8 cellular contexts compared by ENCODE assay signal in the genomic region with DNA sequence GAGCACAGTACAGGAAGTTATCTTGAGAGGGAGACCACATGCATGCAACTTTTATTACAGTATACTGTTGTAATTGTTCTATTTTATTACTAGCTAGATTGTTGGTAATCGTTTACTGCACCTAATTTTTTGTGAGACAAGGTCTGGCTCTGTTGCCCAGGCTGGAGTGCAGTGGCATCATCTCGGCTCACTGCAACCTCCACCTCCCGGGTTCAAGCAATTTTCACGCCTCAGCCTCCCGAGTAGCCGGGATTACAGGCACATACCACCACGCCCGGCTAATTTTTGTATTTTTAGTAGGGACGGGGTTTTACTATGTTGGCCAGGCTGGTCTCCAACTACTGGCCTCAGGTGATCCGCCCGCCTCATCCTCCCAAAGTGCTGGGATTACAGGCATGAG. TPM values are rescaled to one million over a fixed set of nuclear protein-coding genes. Genes with fewer than 3 reads are reported as not detected.
DNase-seq lines count a peak whose midpoint lies in the region; ATAC-seq and TF ChIP-seq lines count a peak whose summit lies in the region.
"Not testable (repeated sequence)": the region's sequence is repeated elsewhere in the genome, so short reads cannot be mapped to it uniquely, and the experiment has no call there.

No MANE protein-coding gene starts in this region.

- H2AFZ ChIP-seq in SK-N-SH (ENCODE audit: low read depth), result not testable (repeated sequence)

- H4K20me1 ChIP-seq in SK-N-SH (ENCODE audit: insufficient read depth), result peaks cover 25% of the 10 kb centered on the region

- peak overlapping the region in 1 of 2 experiments; percentile 83; a peak in 1 of 4 replicates for H3K27ac ChIP-seq in SK-N-SH (ENCODE audit: low read depth in 2 of 2, low read length in 1 of 2)
- H3K27ac ChIP-seq in iPS-18a (ENCODE audit: low read length), result not testable (repeated sequence)

- 22% methylated on average over 11 of the region's 11 CpGs for WGBS in SK-N-SH (ENCODE audit: low lambda C conversion rate)

- peak overlapping the region; percentile 91 for H3K9ac ChIP-seq in SK-N-SH
- peak overlapping the region; percentile 100 for H3K9ac ChIP-seq in iPS-18a (ENCODE audit: low read length)

- peak overlapping the region; percentile 97 for H3K4me3 Mint-ChIP-seq in HFFc6
- peak overlapping the region; percentile 96 for H3K4me3 Mint-ChIP-seq in activated naive CD8-positive, alpha-beta T cell
- H3K4me3 Mint-ChIP-seq in endothelial cell (ENCODE audit: unreplicated experiment), result peak overlapping the region; percentile 99
- H3K4me3 Mint-ChIP-seq in neural crest cell, result peak overlapping the region; percentile 99
- peak overlapping the region; percentile 82 to 90 for H3K4me3 Mint-ChIP-seq in stimulated activated naive CD8-positive, alpha-beta T cell treated with anti-CD3 and anti-CD28 coated beads, Interleukin-15, amount 100 ng/mL, for 72 hours

- DNase-seq in AG10803 (ENCODE audit: low read depth); HFFc6; SK-N-SH; endothelial cell (ENCODE audit: low spot score); neural crest cell (ENCODE audit: low read depth, low spot score); stimulated activated naive CD8-positive, alpha-beta T cell treated with anti-CD3 and anti-CD28 coated beads, Interleukin-15, amount 100 ng/mL, for 72 hours: not testable (repeated sequence)

- H3K4me1 ChIP-seq in SK-N-SH (ENCODE audit: control insufficient read depth in 1 of 2, insufficient read depth in 2 of 2, low read depth in 1 of 2, low read length in 1 of 2), result peaks cover 0 to 12% of the 10 kb centered on the region in 2 experiments; a peak in 1 of 4 replicates
- peaks cover 20% of the 10 kb centered on the region for H3K4me1 ChIP-seq in iPS-18a (ENCODE audit: control insufficient read depth, low read depth, low read length)

- H3K4me2 ChIP-seq in SK-N-SH, result peak overlapping the region; percentile 85

- H3K9me3 Mint-ChIP-seq in HFFc6; activated naive CD8-positive, alpha-beta T cell (ENCODE audit: low read depth); endothelial cell (ENCODE audit: unreplicated experiment); neural crest cell; stimulated activated naive CD8-positive, alpha-beta T cell treated with anti-CD3 and anti-CD28 coated beads, Interleukin-15, amount 100 ng/mL, for 72 hours: not testable (repeated sequence)

- H3K36me3 Mint-ChIP-seq in HFFc6 (ENCODE audit: low read depth), result peaks cover 19% of the 10 kb centered on the region
- H3K36me3 Mint-ChIP-seq in activated naive CD8-positive, alpha-beta T cell, result peaks cover 11% of the 10 kb centered on the region
- H3K36me3 Mint-ChIP-seq in endothelial cell (ENCODE audit: low read depth, unreplicated experiment), result peaks cover 22% of the 10 kb centered on the region
- H3K36me3 Mint-ChIP-seq in neural crest cell (ENCODE audit: low read depth), result peaks cover 25% of the 10 kb centered on the region

- H3K27me3 Mint-ChIP-seq in HFFc6 (ENCODE audit: insufficient read depth); activated naive CD8-positive, alpha-beta T cell; neural crest cell (ENCODE audit: low read depth); stimulated activated naive CD8-positive, alpha-beta T cell treated with anti-CD3 and anti-CD28 coated beads, Interleukin-15, amount 100 ng/mL, for 72 hours: not testable (repeated sequence)
- H3K27me3 Mint-ChIP-seq in endothelial cell (ENCODE audit: unreplicated experiment), result peaks cover 16% of the 10 kb centered on the region

- POLR2A ChIA-PET in SK-N-SH (lab: Yijun Ruan, JAX), result not testable (repeated sequence)

- not testable (repeated sequence) for H3K27me3 ChIP-seq in SK-N-SH (ENCODE audit: insufficient read depth); iPS-18a (ENCODE audit: control insufficient read depth, insufficient read depth, low read length)

- peaks cover 80% of the 10 kb centered on the region for H3K79me2 ChIP-seq in SK-N-SH (ENCODE audit: insufficient read depth)

- not testable (repeated sequence) for TF ChIP-seq CTCF in AG10803 (conservative IDR thresholded peaks at IDR 0.05; ENCODE audit: low read length); HFFc6 (IDR thresholded peaks at IDR 0.05); SK-N-SH (IDR thresholded peaks at IDR 0.05); endothelial cell (IDR thresholded peaks at IDR 0.05; ENCODE audit: unreplicated experiment); neural crest cell (conservative IDR thresholded peaks at IDR 0.05)

- not testable (repeated sequence) for H3F3A ChIP-seq in SK-N-SH (replicated peaks; ENCODE audit: insufficient read depth)

- not testable (repeated sequence) for ATAC-seq in stimulated activated naive CD8-positive, alpha-beta T cell treated with anti-CD3 and anti-CD28 coated beads, Interleukin-15, amount 100 ng/mL, for 72 hours

- TF ChIP-seq EP300 in SK-N-SH (IDR thresholded peaks at IDR 0.05; ENCODE audit: borderline replicate concordance in 1 of 2, low read depth in 1 of 2, low read length in 1 of 2), result not testable (repeated sequence)

- not testable (repeated sequence) for H3K9me2 ChIP-seq in SK-N-SH

- peak overlapping the region; percentile 87 for H3K27ac Mint-ChIP-seq in HFFc6
- peak overlapping the region; percentile 92 for H3K27ac Mint-ChIP-seq in activated naive CD8-positive, alpha-beta T cell
- peak overlapping the region; percentile 45 for H3K27ac Mint-ChIP-seq in endothelial cell (ENCODE audit: unreplicated experiment)
- H3K27ac Mint-ChIP-seq in neural crest cell (ENCODE audit: unreplicated experiment), result not testable (repeated sequence)
- peak overlapping the region; percentile 77 to 92 for H3K27ac Mint-ChIP-seq in stimulated activated naive CD8-positive, alpha-beta T cell treated with anti-CD3 and anti-CD28 coated beads, Interleukin-15, amount 100 ng/mL, for 72 hours

- H3K4me3 ChIP-seq in AG10803 (ENCODE audit: low read length) (peak overlapping the region; percentile 98), SK-N-SH (ENCODE audit: low read depth in 2 of 2, low read length in 1 of 2) (peak overlapping the region; percentile 83 to 100), iPS-18a (ENCODE audit: low read length) (peak overlapping the region; percentile 100)

- H3K4me1 Mint-ChIP-seq in HFFc6 (ENCODE audit: low read depth) (peaks cover 20% of the 10 kb centered on the region), endothelial cell (ENCODE audit: unreplicated experiment) (peaks cover 53% of the 10 kb centered on the region), neural crest cell (peaks cover 28% of the 10 kb centered on the region)
- H3K4me1 Mint-ChIP-seq in activated naive CD8-positive, alpha-beta T cell (ENCODE audit: low read depth), result peaks cover 22% of the 10 kb centered on the region
- peaks cover 36% of the 10 kb centered on the region for H3K4me1 Mint-ChIP-seq in stimulated activated naive CD8-positive, alpha-beta T cell treated with anti-CD3 and anti-CD28 coated beads, Interleukin-15, amount 100 ng/mL, for 72 hours

- CTCF ChIA-PET in SK-N-SH (lab: Yijun Ruan, JAX), result interaction anchor here (1.4 kb wide), 1 partner anchor 170 kb away, joined by 4 read pairs; no protein-coding TSS in a partner anchor

- not testable (repeated sequence) for TF ChIP-seq RAD21 in SK-N-SH (IDR thresholded peaks at IDR 0.05; ENCODE audit: low read length)

- not testable (repeated sequence) for H3K9me3 ChIP-seq in SK-N-SH; iPS-18a (ENCODE audit: control insufficient read depth, low read depth, low read length)

- peaks cover 13 to 31% of the 10 kb centered on the region in 2 experiments for H3K36me3 ChIP-seq in SK-N-SH (replicated peaks in 1 of 2; ENCODE audit: control insufficient read depth in 1 of 2, insufficient read depth in 2 of 2, low read length in 1 of 2)
- peaks cover 24% of the 10 kb centered on the region for H3K36me3 ChIP-seq in iPS-18a (ENCODE audit: control insufficient read depth, low read depth, low read length)

RNA-seq across cellular contexts. Expression of a gene that starts 1.3 kb away (rescaled TPM):
- 10 to 100 TPM; 11.0 to 16.3 (median 13.9) TPM for total RNA-seq in HFFc6 (2021; fragmentation: NEBNext Ultra II Directional; extraction: Animal tissue kit (Norgen Biotek cat#: 25700))
- 10.6 and 13.2 TPM in 2 replicates for polyA plus RNA-seq in SK-N-SH (2012; rRNA removed)
- 17.3 and 21.6 TPM in 2 replicates for polyA plus RNA-seq in SK-N-SH (2012; cell fraction: cytosol; rRNA removed)
- 6.1 and 8.4 TPM in 2 replicates for polyA plus RNA-seq in SK-N-SH (2012; cell fraction: nucleus; rRNA removed)
- total RNA-seq in endothelial cell (ENCODE audit: unreplicated experiment) (36.6 TPM), neural crest cell (77.9 and 84.4 TPM in 2 replicates)

RNA-seq across cellular contexts. Expression of a gene that starts 1.3 kb away (rescaled TPM):
- 1 to 10 TPM; 2.2 to 5.0 (median 2.8) TPM for total RNA-seq in HFFc6 (2021; fragmentation: NEBNext Ultra II Directional; extraction: Animal tissue kit (Norgen Biotek cat#: 25700))
- polyA plus RNA-seq in SK-N-SH (2012; rRNA removed), result 7.3 and 8.6 TPM in 2 replicates
- 8.9 and 9.1 TPM in 2 replicates for polyA plus RNA-seq in SK-N-SH (2012; cell fraction: cytosol; rRNA removed)
- polyA plus RNA-seq in SK-N-SH (2012; cell fraction: nucleus; rRNA removed), result 7.5 and 12.0 TPM in 2 replicates
- 18.6 TPM for total RNA-seq in endothelial cell (ENCODE audit: unreplicated experiment)
- total RNA-seq in neural crest cell, result 23.4 and 23.7 TPM in 2 replicates
